19 cellular contexts compared by ENCODE assay signal in the genomic region with DNA sequence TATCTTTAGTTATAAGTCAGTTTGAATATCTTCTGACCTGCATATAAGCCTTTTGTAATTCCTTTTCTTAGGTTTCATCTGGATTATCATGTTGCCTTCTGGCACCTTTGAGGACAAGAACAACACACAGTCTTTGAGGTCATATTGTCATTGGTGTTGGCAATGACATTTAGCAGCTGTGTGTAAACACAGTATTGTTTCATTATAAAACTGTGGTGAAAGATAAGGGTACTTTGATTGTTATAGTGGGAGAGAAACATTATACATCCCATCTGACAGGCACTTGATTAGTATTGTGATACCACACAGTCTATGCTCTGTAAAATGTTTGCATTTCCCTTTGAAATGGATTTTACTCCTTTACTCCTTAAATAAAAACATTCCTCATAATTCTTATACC.
"Had no signal": no experiment of that assay in that cellular context is flagged by ENCODE, and none has a peak within 500 bp of the region (broad histone marks: within the 10 kb centered on the region; RNA-seq: fewer than 3 reads in every experiment).

No MANE protein-coding gene starts in this region.

- H3K4me3 Mint-ChIP-seq: naive thymus-derived CD8-positive, alpha-beta T cell; neural crest cell; stimulated activated naive B cell treated with anti-CD40 and anti-IgM and Interleukin-4, amounts not matched to agents 10 μg/mL and 1 μg/mL and 100 μg/mL, for 72 hours; stimulated activated naive CD8-positive, alpha-beta T cell treated with anti-CD3 and anti-CD28 coated beads, Interleukin-15, amount 100 ng/mL, for 72 hours had no signal

- H3K4me1 Mint-ChIP-seq: naive thymus-derived CD8-positive, alpha-beta T cell; neural crest cell; stimulated activated naive B cell treated with anti-CD40 and anti-IgM and Interleukin-4, amounts not matched to agents 10 μg/mL and 1 μg/mL and 100 μg/mL, for 72 hours; stimulated activated naive CD8-positive, alpha-beta T cell treated with anti-CD3 and anti-CD28 coated beads, Interleukin-15, amount 100 ng/mL, for 72 hours had no signal

- H3K9me3 ChIP-seq: esophagus muscularis mucosa, gastrocnemius medialis, heart right ventricle, spleen, testis, tibial nerve had no signal

- H3K9me3 Mint-ChIP-seq: naive thymus-derived CD8-positive, alpha-beta T cell; neural crest cell; stimulated activated naive CD8-positive, alpha-beta T cell treated with anti-CD3 and anti-CD28 coated beads, Interleukin-15, amount 100 ng/mL, for 72 hours had no signal

- H3K27ac Mint-ChIP-seq: naive thymus-derived CD8-positive, alpha-beta T cell; stimulated activated naive B cell treated with anti-CD40 and anti-IgM and Interleukin-4, amounts not matched to agents 10 μg/mL and 1 μg/mL and 100 μg/mL, for 72 hours; stimulated activated naive CD8-positive, alpha-beta T cell treated with anti-CD3 and anti-CD28 coated beads, Interleukin-15, amount 100 ng/mL, for 72 hours had no signal

- H3K27me3 Mint-ChIP-seq: naive thymus-derived CD8-positive, alpha-beta T cell; stimulated activated naive B cell treated with anti-CD40 and anti-IgM and Interleukin-4, amounts not matched to agents 10 μg/mL and 1 μg/mL and 100 μg/mL, for 72 hours; stimulated activated naive CD8-positive, alpha-beta T cell treated with anti-CD3 and anti-CD28 coated beads, Interleukin-15, amount 100 ng/mL, for 72 hours had no signal

- H3K36me3 Mint-ChIP-seq: naive thymus-derived CD8-positive, alpha-beta T cell; stimulated activated naive B cell treated with anti-CD40 and anti-IgM and Interleukin-4, amounts not matched to agents 10 μg/mL and 1 μg/mL and 100 μg/mL, for 72 hours had no signal

- H3K4me3 ChIP-seq: esophagus muscularis mucosa, gastrocnemius medialis, heart right ventricle, spleen, testis, tibial nerve had no signal

- H3K4me1 ChIP-seq: esophagus muscularis mucosa, gastrocnemius medialis, heart right ventricle, spleen, testis, tibial nerve had no signal

- H3K27ac ChIP-seq: esophagus muscularis mucosa, gastrocnemius medialis, heart right ventricle, spleen, testis, tibial nerve had no signal

- H3K36me3 ChIP-seq: esophagus muscularis mucosa, gastrocnemius medialis, heart right ventricle, spleen, tibial nerve had no signal

- H3K27me3 ChIP-seq: esophagus muscularis mucosa, gastrocnemius medialis, heart right ventricle, spleen, testis, tibial nerve had no signal

- DNase-seq: effector memory CD4-positive, alpha-beta T cell; gastrocnemius medialis; heart right ventricle; hypothalamus; kidney glomerular epithelial cell; mammary epithelial cell; naive thymus-derived CD8-positive, alpha-beta T cell; posterior cingulate gyrus; spleen; stimulated activated CD4-positive, alpha-beta T cell treated with anti-CD3 and anti-CD28 coated beads, Interleukin-2, amount 100 ng/mL, for 24 hours; stimulated activated CD4-positive, alpha-beta T cell treated with anti-CD3 and anti-CD28 coated beads, Interleukin-4, amount 100 ng/mL, for 4 hours; stimulated activated naive B cell treated with anti-CD40 and anti-IgM and Interleukin-4, amounts not matched to agents 10 μg/mL and 1 μg/mL and 100 μg/mL, for 72 hours; stimulated activated naive CD8-positive, alpha-beta T cell treated with anti-CD3 and anti-CD28 coated beads, Interleukin-15, amount 100 ng/mL, for 72 hours; testis had no signal

- ATAC-seq: gastrocnemius medialis; heart right ventricle; left lobe of liver; naive thymus-derived CD8-positive, alpha-beta T cell; sciatic nerve; stimulated activated naive B cell treated with anti-CD40 and anti-IgM and Interleukin-4, amounts not matched to agents 10 μg/mL and 1 μg/mL and 100 μg/mL, for 72 hours; stimulated activated naive CD8-positive, alpha-beta T cell treated with anti-CD3 and anti-CD28 coated beads, Interleukin-15, amount 100 ng/mL, for 72 hours had no signal
